ENCODE assay signal across 26 cellular contexts in the genomic region with DNA sequence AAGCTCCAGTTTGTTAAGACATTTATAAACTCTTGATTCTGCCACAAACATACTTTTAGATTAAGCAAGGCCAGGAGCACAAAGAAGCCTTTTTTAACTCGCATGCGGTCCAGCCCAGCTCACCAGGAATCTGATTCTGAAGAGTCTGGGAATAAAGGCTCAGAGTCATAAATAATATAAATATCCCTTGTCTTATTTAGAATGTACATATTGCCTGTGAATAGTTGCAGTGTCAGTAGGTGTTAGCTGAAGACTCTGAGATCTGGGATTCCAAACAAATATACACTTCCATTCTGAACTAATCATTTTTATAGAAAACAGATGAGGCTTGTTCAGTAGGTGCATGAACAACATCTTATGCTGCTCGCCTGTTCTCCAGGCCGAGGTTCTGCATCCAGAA.
"Had no signal": no experiment of that assay in that cellular context is flagged by ENCODE, and none has a peak within 500 bp of the region (broad histone marks: within the 10 kb centered on the region; RNA-seq: fewer than 3 reads in every experiment).

No MANE protein-coding gene starts in this region.

- DNase-seq: IMR-90, Karpas-422, KG1, MG63, NCI-H1092, NCI-H1105 treated with DMSO at 0.1 percent for 48 hours, NCI-H1417 treated with DMSO at 0.1 percent for 48 hours, NCI-H146, NCI-H1694 treated with DMSO at 0.1 percent for 48 hours, NCI-H1930, NCI-H2081, NCI-H2107, NCI-H2171, NCI-H226, NCI-H446, NCI-H510A, NCI-H524 treated with DMSO at 0.1 percent for 48 hours, NCI-H69, NCI-H774, SHP77, SW 1271, T-cell had no signal

- ATAC-seq: HepG2, Panc1, T-cell had no signal

- H3K27me3 ChIP-seq: MG63 had no signal

- H3K9me3 ChIP-seq: MG63 had no signal

- H3K27ac ChIP-seq: RWPE1, SK-N-MC had no signal

- H3K4me3 ChIP-seq: MG63, SK-N-MC had no signal

- H3K36me3 ChIP-seq: MG63 had no signal
